In genomic region chr2:46326231-46326980, GRCh38 we compare ENCODE assay signal across 1 cellular context.
TF ChIP-seq lines count a peak whose summit lies in the region.

No MANE protein-coding gene starts in this region.

TF ChIP-seq in HepG2, 621 proteins besides CTCF, POLR2A, EP300 and RAD21 (continued from another document and continues in another):
- TF ChIP-seq HOMEZ (CRISPR knock-in tag; IDR thresholded peaks at IDR 0.05; ENCODE audit: low read depth) (peak; percentile 93), HMG20A (CRISPR knock-in tag; IDR thresholded peaks at IDR 0.05; ENCODE audit: borderline replicate concordance) (peak; percentile 91), ZMYM3 (CRISPR knock-in tag; IDR thresholded peaks at IDR 0.05) (peak; percentile 51; the same call in 1 of the 2 replicates), UBTF (CRISPR knock-in tag; IDR thresholded peaks at IDR 0.05) (peak; percentile 58; the same call in 1 of the 2 replicates), NCOR1 (IDR thresholded peaks at IDR 0.05; ENCODE audit: borderline replicate concordance, low read length) (peak; percentile 85; the same call in 1 of the 2 replicates), ZBTB7B (CRISPR knock-in tag; IDR thresholded peaks at IDR 0.05) (peak; percentile 53; the same call in 1 of the 2 replicates), ATF1 (CRISPR knock-in tag; IDR thresholded peaks at IDR 0.05) (peak; percentile 44; the same call in 1 of the 2 replicates), ZBTB33 (CRISPR knock-in tag; IDR thresholded peaks at IDR 0.05) (peak; percentile 80), ZNF790 (CRISPR knock-in tag; IDR thresholded peaks at IDR 0.05; ENCODE audit: borderline replicate concordance) (no peak), SMAD3 (CRISPR knock-in tag; IDR thresholded peaks at IDR 0.05) (peak; percentile 90; the same call in 1 of the 2 replicates), ZKSCAN8 (CRISPR knock-in tag; IDR thresholded peaks at IDR 0.05; ENCODE audit: borderline replicate concordance) (peak; percentile 84; the same call in 1 of the 2 replicates), FOXO1 (CRISPR knock-in tag; IDR thresholded peaks at IDR 0.05) (peak; percentile 93), ZNF205 (CRISPR knock-in tag; IDR thresholded peaks at IDR 0.05) (peak; percentile 73), YEATS2 (CRISPR knock-in tag; IDR thresholded peaks at IDR 0.05; ENCODE audit: borderline replicate concordance) (peak; percentile 72; the same call in 1 of the 2 replicates), ZNF550 (CRISPR knock-in tag; IDR thresholded peaks at IDR 0.05; ENCODE audit: borderline replicate concordance) (no peak), ELF3 (CRISPR knock-in tag; IDR thresholded peaks at IDR 0.05) (peak; percentile 69), HNF1A (IDR thresholded peaks at IDR 0.05; ENCODE audit: low read depth) (peak; percentile 40; the same call in 1 of the 2 replicates), HNF1A (CRISPR knock-in tag; IDR thresholded peaks at IDR 0.05; ENCODE audit: borderline replicate concordance) (peak; percentile 68; the same call in 1 of the 2 replicates), KLF15 (CRISPR knock-in tag; IDR thresholded peaks at IDR 0.05; ENCODE audit: borderline replicate concordance) (no peak), MLX (CRISPR knock-in tag; IDR thresholded peaks at IDR 0.05) (peak; percentile 99), ZSCAN9 (CRISPR knock-in tag; IDR thresholded peaks at IDR 0.05; ENCODE audit: borderline replicate concordance) (peak; percentile 92), IRF2 (CRISPR knock-in tag; IDR thresholded peaks at IDR 0.05) (peak; percentile 79), RNF2 (conservative IDR thresholded peaks at IDR 0.05; ENCODE audit: low read depth) (no peak), ZNF644 (CRISPR knock-in tag; IDR thresholded peaks at IDR 0.05; ENCODE audit: low read depth) (peak; percentile 96), ZFP90 (CRISPR knock-in tag; IDR thresholded peaks at IDR 0.05; ENCODE audit: borderline replicate concordance) (0 out of 2 replicates have a peak, but pooled peaks have one; percentile 25), BCL3 (CRISPR knock-in tag; IDR thresholded peaks at IDR 0.05) (peak; percentile 89; the same call in 1 of the 2 replicates), ZNF281 (CRISPR knock-in tag; IDR thresholded peaks at IDR 0.05; ENCODE audit: borderline replicate concordance) (peak; percentile 86; the same call in 1 of the 2 replicates), FOXJ3 (CRISPR knock-in tag; IDR thresholded peaks at IDR 0.05; ENCODE audit: borderline replicate concordance) (peak; percentile 79; the same call in 1 of the 2 replicates), ZHX2 (IDR thresholded peaks at IDR 0.05; ENCODE audit: low read depth) (no peak), ZHX2 (CRISPR knock-in tag; IDR thresholded peaks at IDR 0.05; ENCODE audit: borderline replicate concordance) (no peak), PHB2 (IDR thresholded peaks at IDR 0.05; ENCODE audit: partially characterized antibody) (no peak), KAT8 (CRISPR knock-in tag; IDR thresholded peaks at IDR 0.05) (peak; percentile 74), RFXAP (CRISPR knock-in tag; IDR thresholded peaks at IDR 0.05; ENCODE audit: borderline replicate concordance) (peak; percentile 81; the same call in 1 of the 2 replicates), HDAC2 (CRISPR knock-in tag; IDR thresholded peaks at IDR 0.05) (peak; percentile 97)
- TF ChIP-seq, protein P1, sequence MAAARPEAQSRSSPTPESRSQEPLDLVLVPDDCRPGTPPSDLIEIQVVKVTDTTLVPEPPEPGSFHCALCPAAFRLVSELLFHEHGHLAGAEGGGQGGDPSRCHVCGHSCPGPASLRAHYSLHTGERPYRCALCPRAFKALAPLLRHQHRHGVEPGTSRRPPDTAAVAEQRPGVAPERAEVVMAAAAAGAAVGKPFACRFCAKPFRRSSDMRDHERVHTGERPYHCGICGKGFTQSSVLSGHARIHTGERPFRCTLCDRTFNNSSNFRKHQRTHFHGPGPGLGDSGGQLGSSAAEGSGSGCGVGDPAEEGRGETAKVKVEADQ (CRISPR knock-in tag; IDR thresholded peaks at IDR 0.05; ENCODE audit: borderline replicate concordance): peak; percentile 97
